ENCODE assay signal across 8 cellular contexts in the genomic region with DNA sequence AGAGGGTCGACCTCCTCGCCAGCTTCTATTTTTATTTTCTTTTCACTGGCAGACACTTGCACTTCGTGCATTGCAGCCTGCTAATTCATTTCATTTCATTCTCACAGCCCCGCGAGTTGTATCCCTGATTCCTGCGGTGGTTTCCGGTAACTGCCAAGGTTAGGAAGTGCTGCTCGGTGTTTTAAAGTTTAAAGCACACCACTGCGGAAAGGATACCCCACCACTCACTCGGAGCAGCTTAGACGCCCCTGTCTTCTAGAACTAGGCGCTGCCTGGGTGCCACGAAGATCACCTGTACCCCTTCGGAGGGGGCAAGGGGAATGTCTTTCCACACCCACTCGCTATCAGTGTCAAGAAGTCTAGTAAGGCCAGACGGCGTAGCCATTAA. TPM values are rescaled to one million over a fixed set of nuclear protein-coding genes. Genes with fewer than 3 reads are reported as not detected.
DNase-seq lines count a peak whose midpoint lies in the region; ATAC-seq, FAIRE-seq and TF ChIP-seq lines count a peak whose summit lies in the region.

No MANE protein-coding gene starts in this region.

- POLR2A ChIA-PET in Panc1 (lab: Charles Lee) (interaction anchor here (0.6 kb wide), 1 partner anchor 66 kb away, joined by 3 read pairs; no protein-coding TSS in a partner anchor), GM12878 (lab: Charles Lee) (interaction anchor here (0.5 to 3.4 kb wide), 7 partner anchors 13 to 331 kb away, joined by 3 to 10 read pairs (median 4); a partner anchor contains a TSS)

- H3K9me3 Mint-ChIP-seq in HFFc6: no peaks in the 10 kb centered on the region

- H3K27ac Mint-ChIP-seq in HFFc6: peak overlapping the region; percentile 71; the same call in 1 of the 2 replicates

- no peak for TF ChIP-seq EP300 in GM12878 (IDR thresholded peaks at IDR 0.05; ENCODE audit: borderline replicate concordance in 1 of 2, control insufficient read depth in 1 of 2, low read depth in 2 of 2, low read length in 2 of 2)

- H3K4me2 ChIP-seq in GM12878 (ENCODE audit: control insufficient read depth, insufficient read depth): peak overlapping the region; percentile 81

- no peaks in the 10 kb centered on the region; the same call in 1 of the 2 replicates for H3K36me3 Mint-ChIP-seq in HFFc6 (ENCODE audit: low read depth)

- H3K27ac ChIP-seq in Panc1 (ENCODE audit: low read length): peak overlapping the region; percentile 88
- H3K27ac ChIP-seq in GM12878 (ENCODE audit: control insufficient read depth, insufficient read depth): peak overlapping the region; percentile 64
- H3K27ac ChIP-seq in layer of hippocampus (ENCODE audit: low read depth, low read length): peak overlapping the region; percentile 81

- H3K36me3 ChIP-seq in Panc1 (ENCODE audit: control insufficient read depth, insufficient read depth, low read length) (peaks cover 19% of the 10 kb centered on the region), GM12878 (ENCODE audit: control insufficient read depth in 2 of 2, insufficient read depth in 2 of 2, low read length in 1 of 2) (peaks cover 0 to 9% of the 10 kb centered on the region in 2 experiments; a peak in 1 of 4 replicates)

- no peak for TF ChIP-seq POLR2A in GM12878 (IDR thresholded peaks at IDR 0.05; ENCODE audit: low read depth, low read length)

- CTCF ChIA-PET in Panc1 (lab: Charles Lee): interaction anchor here (0.8 to 1.2 kb wide), 3 partner anchors 41 to 130 kb away, joined by 3 to 5 read pairs (median 3); a partner anchor contains a TSS
- CTCF ChIA-PET in GM12878 (lab: Yijun Ruan, JAX): interaction anchor here (0.5 to 8.0 kb wide), 71 partner anchors 9 to 783 kb away, joined by 3 to 216 read pairs (median 5); a partner anchor contains a TSS

- ATAC-seq in Panc1 (peak; percentile 19), GM12878 (peak; percentile 41), HG03378 (IDR thresholded peaks at IDR 0.05; ENCODE audit: unreplicated experiment) (no peak)

- peak overlapping the region; percentile 99 for H3K4me3 Mint-ChIP-seq in HFFc6

- H3K9ac ChIP-seq in GM12878 (ENCODE audit: control insufficient read depth, insufficient read depth, low read length): peak overlapping the region; percentile 84

- WGBS in GM12878 (ENCODE audit: insufficient coverage, insufficient replicate concordance, low lambda C conversion rate, missing lambda C conversion rate): 1% methylated on average over 17 of the region's 17 CpGs

- H3K27me3 ChIP-seq in Panc1 (ENCODE audit: control insufficient read depth, insufficient read depth, low read length) (no peaks in the 10 kb centered on the region), GM12878 (replicated peaks in 1 of 2; ENCODE audit: control insufficient read depth in 2 of 2, insufficient read depth in 2 of 2, low read length in 1 of 2) (no peaks in the 10 kb centered on the region), layer of hippocampus (ENCODE audit: control insufficient read depth, insufficient read depth, low read length) (no peaks in the 10 kb centered on the region)

- H2AFZ ChIP-seq in GM12878 (ENCODE audit: control insufficient read depth, low read depth, low read length): peak overlapping the region; percentile 35

- H3K27me3 Mint-ChIP-seq in HFFc6 (ENCODE audit: insufficient read depth): no peaks in the 10 kb centered on the region; the same call in 1 of the 2 replicates

- TF ChIP-seq RAD21 in GM12878 (IDR thresholded peaks at IDR 0.05; ENCODE audit: insufficient read depth, low read depth, low read length): no peak

- no peak for TF ChIP-seq CTCF in GM12865 (IDR thresholded peaks at IDR 0.05; ENCODE audit: insufficient read depth, low read depth, low read length, missing control alignments)
- TF ChIP-seq CTCF in HFFc6 (IDR thresholded peaks at IDR 0.05): no peak
- no peak for TF ChIP-seq CTCF in Panc1 (IDR thresholded peaks at IDR 0.05)
- no peak for TF ChIP-seq CTCF in GM12878 (IDR thresholded peaks at IDR 0.05 in 2 of 3, conservative IDR thresholded peaks at IDR 0.05 in 1 of 3; ENCODE audit: control insufficient read depth in 2 of 3, extremely low read depth in 1 of 3, insufficient read depth in 1 of 3, low read depth in 3 of 3, low read length in 3 of 3)

- H3K4me3 ChIP-seq in GM12865 (ENCODE audit: low read depth, low read length): peak overlapping the region; percentile 89
- H3K4me3 ChIP-seq in Panc1 (ENCODE audit: low read depth in 2 of 2, low read length in 2 of 2): peak overlapping the region; percentile 94
- peak overlapping the region; percentile 76 for H3K4me3 ChIP-seq in GM12878

- SMC1A ChIA-PET in GM12878 (lab: Charles Lee; ENCODE audit: uncharacterized antibody, unreplicated experiment): interaction anchor here (0.6 to 7.0 kb wide), 38 partner anchors 10 to 781 kb away, joined by 3 to 137 read pairs (median 4); a partner anchor contains a TSS

- H3K4me1 ChIP-seq in Panc1 (ENCODE audit: control insufficient read depth, insufficient read depth, low read length) (peaks cover 13% of the 10 kb centered on the region), GM12878 (ENCODE audit: control insufficient read depth, insufficient read depth, low read length) (0 out of 2 replicates have a peak, but pooled peaks cover 3% of the 10 kb centered on the region)

- H3K79me2 ChIP-seq in GM12878 (ENCODE audit: control insufficient read depth, insufficient read depth, low read length): peaks cover 16% of the 10 kb centered on the region

- no peaks in the 10 kb centered on the region for H4K20me1 ChIP-seq in GM12878 (ENCODE audit: control insufficient read depth, insufficient read depth)

- intact Hi-C loops in Panc1 (cut with micrococcal nuclease; ENCODE audit: unreplicated experiment) (no loop called here), GM12878 (cut with micrococcal nuclease; ENCODE audit: unreplicated experiment) (loop anchor here (1.0 to 10.0 kb wide), 4 partner anchors 67 to 339 kb away; a partner anchor contains a TSS)

- H3K9me3 ChIP-seq in Panc1 (ENCODE audit: control insufficient read depth, insufficient read depth, low read depth, low read length) (no peaks in the 10 kb centered on the region), GM12878 (replicated peaks; ENCODE audit: control insufficient read depth, insufficient read depth, low read length) (no peaks in the 10 kb centered on the region)

- BruUV-seq in Panc1 (replicated peaks; lab: Mats Ljungman, UMichigan): no TSS peak
- no TSS peak for BruUV-seq in GM12878 (replicated peaks; lab: Mats Ljungman, UMichigan)

- RAD21 ChIA-PET in GM12878 (lab: Charles Lee; ENCODE audit: unreplicated experiment): interaction anchor here (0.7 to 7.9 kb wide), 47 partner anchors 9 to 781 kb away, joined by 3 to 191 read pairs (median 5); a partner anchor contains a TSS

- DNase-seq in GM12865 (ENCODE audit: low read depth) (peak; percentile 23), HFFc6 (peak; percentile 12), Panc1 (ENCODE audit: low read depth, low spot score) (no peak), GM12878 (ENCODE audit: low read depth, low spot score) (no peak), NCI-H1048 (lab: John Stamatoyannopoulos, UW) (no peak)
- DNase-seq in stimulated activated CD8-positive, alpha-beta memory T cell treated with anti-CD3 and anti-CD28 coated beads, Interleukin-4, amount 100 ng/mL, for 48 hours: peak; percentile 42

- H3K4me1 Mint-ChIP-seq in HFFc6 (ENCODE audit: low read depth): peaks cover 20% of the 10 kb centered on the region

- in situ Hi-C loops in Panc1 (cut with HindIII; ENCODE audit: low pct_unique_long_range_greater_than_20kb, low sequenced_read_pairs): no loop called here
- in situ Hi-C loops in GM12878 (cut with MboI): no loop called here

- no peak for FAIRE-seq in GM12878 (lab: Jason Lieb, UNC)

RNA-seq across cellular contexts. Expression of a gene that starts 0.5 kb away (rescaled TPM):
- 10 to 100 TPM; 22.7 to 28.1 (median 24.2) TPM for total RNA-seq in HFFc6 (2021; fragmentation: NEBNext Ultra II Directional; extraction: Animal tissue kit (Norgen Biotek cat#: 25700))
- total RNA-seq in Panc1 (2021; ENCODE audit: unreplicated experiment): 22.0 TPM
- polyA plus RNA-seq in Panc1 (2012; ENCODE audit: insufficient read length): 12.5 TPM
- total RNA-seq in GM12878 (2013; cell fraction: nucleolus; rRNA removed): 44.3 and 47.8 TPM in 2 replicates
- 18.1 and 19.8 TPM in 2 replicates for total RNA-seq in GM12878 (2014; rRNA removed)
- total RNA-seq in GM12878 (2014; rRNA removed; fragmentation: Illumina TruSeq; extraction: Trizol): 17.1 and 17.5 TPM in 2 replicates
- 13.7 and 14.0 TPM in 2 replicates for total RNA-seq in GM12878 (2021)
- 4.9 TPM for polyA plus RNA-seq in GM12878 (2011; ENCODE audit: low read depth)
- 29.2 and 39.7 TPM in 2 replicates for polyA plus RNA-seq in GM12878 (2011; rRNA removed)
- polyA plus RNA-seq in GM12878 (2011; cell fraction: cytosol; rRNA removed): 14.1 and 15.4 TPM in 2 replicates
- 15.4 and 16.7 TPM in 2 replicates for polyA plus RNA-seq in GM12878 (2011; cell fraction: nucleus; rRNA removed)
- 8.8 and 11.9 TPM in 2 replicates for polyA plus RNA-seq in GM12878 (2012)
- polyA plus RNA-seq in GM12878 (2014; fragmentation: Illumina TruSeq; extraction: Trizol): 13.8 and 17.0 TPM in 2 replicates
- 10 to 100 TPM; 11.5 to 15.7 TPM for polyA plus RNA-seq in GM12878 (2014; fragmentation: Nextera tagmentation; extraction: Ambion mirVana)
- polyA plus RNA-seq in GM12878 (2014; rRNA removed): 13.1 and 14.1 TPM in 2 replicates
- 10 to 100 TPM; 15.4 to 16.8 TPM for polyA plus RNA-seq in GM12878 (2016; fragmentation: Nextera tagmentation; extraction: Ambion mirVana)
- 15.5 and 19.2 TPM in 2 replicates for polyA minus RNA-seq in GM12878 (2011; rRNA and poly(A)+ RNA removed)
- polyA minus RNA-seq in GM12878 (2011; cell fraction: cytosol; rRNA and poly(A)+ RNA removed): 12.8 and 13.5 TPM in 2 replicates
- polyA minus RNA-seq in GM12878 (2011; cell fraction: nucleus; rRNA and poly(A)+ RNA removed): 14.3 and 26.3 TPM in 2 replicates

RNA-seq across cellular contexts. Expression of a gene that starts 40.2 kb away (rescaled TPM):
- 10 to 100 TPM; 17.2 to 23.8 (median 19.6) TPM for total RNA-seq in HFFc6 (2021; fragmentation: NEBNext Ultra II Directional; extraction: Animal tissue kit (Norgen Biotek cat#: 25700))
- total RNA-seq in Panc1 (2021; ENCODE audit: unreplicated experiment) (18.6 TPM), GM12878 (2014; rRNA removed) (21.9 and 23.4 TPM in 2 replicates), GM12878 (2014; rRNA removed; fragmentation: Illumina TruSeq; extraction: Trizol) (16.0 and 19.2 TPM in 2 replicates), GM12878 (2021) (20.4 and 21.6 TPM in 2 replicates)
- 10.2 TPM for polyA plus RNA-seq in Panc1 (2012; ENCODE audit: insufficient read length)
- total RNA-seq in GM12878 (2013; cell fraction: nucleolus; rRNA removed): 19.6 and 23.1 TPM in 2 replicates
- polyA plus RNA-seq in GM12878 (2011; ENCODE audit: low read depth): 12.0 TPM
- polyA plus RNA-seq in GM12878 (2011; rRNA removed) (19.6 and 27.8 TPM in 2 replicates), GM12878 (2014; fragmentation: Illumina TruSeq; extraction: Trizol) (16.6 and 30.0 TPM in 2 replicates), GM12878 (2014; fragmentation: Nextera tagmentation; extraction: Ambion mirVana) (1 to 10 TPM; 1.5 to 5.0 TPM), GM12878 (2014; rRNA removed) (12.2 and 16.2 TPM in 2 replicates), GM12878 (2016; fragmentation: Nextera tagmentation; extraction: Ambion mirVana) (10 to 100 TPM; 12.5 to 12.8 TPM)
- 15.1 and 17.3 TPM in 2 replicates for polyA plus RNA-seq in GM12878 (2011; cell fraction: cytosol; rRNA removed)
- polyA plus RNA-seq in GM12878 (2011; cell fraction: nucleus; rRNA removed): 30.1 and 30.5 TPM in 2 replicates
- polyA plus RNA-seq in GM12878 (2012): 5.9 and 8.1 TPM in 2 replicates
- polyA minus RNA-seq in GM12878 (2011; rRNA and poly(A)+ RNA removed): 16.6 and 21.1 TPM in 2 replicates
- polyA minus RNA-seq in GM12878 (2011; cell fraction: cytosol; rRNA and poly(A)+ RNA removed): 6.9 and 13.8 TPM in 2 replicates
- 10.5 and 20.1 TPM in 2 replicates for polyA minus RNA-seq in GM12878 (2011; cell fraction: nucleus; rRNA and poly(A)+ RNA removed)

Comparison
In these comparisons a context has a peak if more than half of its experiments do, and no peak if none do; other contexts are left out.
1. DNase-seq: peak in GM12865 (single experiment), HFFc6 (single experiment) and stimulated activated CD8-positive, alpha-beta memory T cell treated with anti-CD3 and anti-CD28 coated beads, Interleukin-4, amount 100 ng/mL, for 48 hours (single experiment); none in Panc1 (single experiment), GM12878 (single experiment) and NCI-H1048 (single experiment).
2. Peak in every context shown above with its lines, with median percentiles within 50 percentile points of each other: H3K4me3 ChIP-seq and H3K27ac ChIP-seq.